ENCODE assay signal across 24 cellular contexts in genomic region chr11:43172477-43172876, GRCh38.
"Had no signal": no experiment of that assay in that cellular context is flagged by ENCODE, and none has a peak within 500 bp of the region (broad histone marks: within the 10 kb centered on the region; RNA-seq: fewer than 3 reads in every experiment).

No MANE protein-coding gene starts in this region.

- ATAC-seq: effector memory CD8-positive, alpha-beta T cell; esophagus mucosa; foreskin keratinocyte; gastrocnemius medialis; gastroesophageal sphincter; heart left ventricle; heart right ventricle had no signal

- H3K27ac ChIP-seq: colonic mucosa, coronary artery, dorsolateral prefrontal cortex, epithelial cell of prostate, esophagus squamous epithelium, foreskin keratinocyte, gastrocnemius medialis, gastroesophageal sphincter, heart left ventricle, heart right ventricle, hepatocyte had no signal

- H3K27ac Mint-ChIP-seq: dendritic cell treated with granulocyte-macrophage colony-stimulating factor and Interleukin-4, amounts not matched to agents 40 ng/mL and 50 ng/mL, for 4 days; effector memory CD8-positive, alpha-beta T cell; endodermal cell had no signal

- H3K4me1 ChIP-seq: colonic mucosa, esophagus squamous epithelium, foreskin keratinocyte, gastrocnemius medialis, gastroesophageal sphincter, heart left ventricle, heart right ventricle had no signal

- H3K36me3 ChIP-seq: colonic mucosa, esophagus squamous epithelium, gastrocnemius medialis, gastroesophageal sphincter, heart left ventricle, heart right ventricle had no signal

- H3K4me3 ChIP-seq: colonic mucosa, coronary artery, dorsolateral prefrontal cortex, esophagus squamous epithelium, gastrocnemius medialis, gastroesophageal sphincter, heart left ventricle, heart right ventricle, hepatocyte had no signal

- H3K27me3 Mint-ChIP-seq: dendritic cell treated with granulocyte-macrophage colony-stimulating factor and Interleukin-4, amounts not matched to agents 40 ng/mL and 50 ng/mL, for 4 days; effector memory CD8-positive, alpha-beta T cell had no signal

- H3K4me1 Mint-ChIP-seq: endodermal cell had no signal

- H3K9me3 ChIP-seq: colonic mucosa, gastrocnemius medialis, gastroesophageal sphincter had no signal

- H3K4me3 Mint-ChIP-seq: dendritic cell treated with granulocyte-macrophage colony-stimulating factor and Interleukin-4, amounts not matched to agents 40 ng/mL and 50 ng/mL, for 4 days; effector memory CD8-positive, alpha-beta T cell; endodermal cell had no signal

- H3K9me3 Mint-ChIP-seq: effector memory CD8-positive, alpha-beta T cell had no signal

- DNase-seq: colonic mucosa; cortex of kidney; dermis blood vessel endothelial cell; dorsolateral prefrontal cortex; effector CD4-positive, alpha-beta T cell; effector CD8-positive, alpha-beta T cell; effector memory CD4-positive, alpha-beta T cell; effector memory CD8-positive, alpha-beta T cell; endodermal cell; erythroblast; esophagus squamous epithelium; foreskin fibroblast; foreskin keratinocyte; foreskin melanocyte; gastrocnemius medialis; head of caudate nucleus; heart left ventricle; heart right ventricle had no signal

- H3K27me3 ChIP-seq: colonic mucosa, dorsolateral prefrontal cortex, esophagus squamous epithelium, foreskin keratinocyte, gastrocnemius medialis, gastroesophageal sphincter, heart right ventricle, hepatocyte had no signal
